In the genomic region with DNA sequence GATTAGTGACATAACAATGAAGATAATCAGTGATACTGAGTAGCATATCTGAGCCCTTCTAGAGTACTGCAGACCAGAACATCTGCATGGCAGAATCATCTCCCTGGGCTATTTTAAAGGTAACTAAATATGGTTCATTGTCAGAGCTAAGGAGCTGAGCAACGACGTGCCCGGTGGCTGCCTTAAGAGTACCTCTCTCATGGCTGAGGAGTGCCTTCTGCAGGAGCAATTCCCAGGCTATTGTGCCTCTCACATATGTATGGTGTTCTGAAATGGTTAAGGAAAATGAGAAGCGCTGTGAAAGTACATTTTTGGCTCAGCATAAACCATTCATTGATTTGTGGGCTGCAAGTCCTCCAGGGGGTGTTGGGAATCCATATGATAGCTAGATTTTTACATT, we compare ENCODE assay signal across 22 cellular contexts.
"Had no signal": no experiment of that assay in that cellular context is flagged by ENCODE, and none has a peak within 500 bp of the region (broad histone marks: within the 10 kb centered on the region; RNA-seq: fewer than 3 reads in every experiment).

No MANE protein-coding gene starts in this region.

- ATAC-seq: activated CD8-positive, alpha-beta T cell treated with anti-CD3 and anti-CD28 coated beads, Interleukin-2, amount 10 ng/mL, durations not matched to agents 7 days and 5 days; activated naive CD4-positive, alpha-beta T cell treated with anti-CD3 and anti-CD28 coated beads, Interleukin-2, amount 50 U/mL, for 72 hours; gastroesophageal sphincter; heart right ventricle; left colon; right lobe of liver; stimulated activated effector memory CD8-positive, alpha-beta T cell treated with anti-CD3 and anti-CD28 coated beads, Interleukin-12 subunit alpha, Interleukin-12 subunit beta, amount 100 ng/mL, for 72 hours had no signal

- DNase-seq: activated CD4-positive, alpha-beta T cell treated with anti-CD3 and anti-CD28 coated beads for 1 hour; activated CD4-positive, alpha-beta T cell treated with anti-CD3 and anti-CD28 coated beads, Interleukin-2, amount 50 U/mL, for 1 hour; activated CD8-positive, alpha-beta T cell treated with anti-CD3 and anti-CD28 coated beads, Interleukin-2, amount 10 ng/mL, durations not matched to agents 7 days and 5 days; aorta; heart right ventricle; islet precursor cell; left colon; occipital lobe; right lobe of liver; small intestine; stimulated activated CD4-positive, alpha-beta T cell treated with anti-CD3 and anti-CD28 coated beads, Interleukin-2, amount 100 ng/mL, for 24 hours; stomach; WERI-Rb-1 had no signal

- H3K9me3 ChIP-seq: gastroesophageal sphincter, heart right ventricle, right lobe of liver, stomach, suprapubic skin, tibial nerve had no signal

- H3K4me1 Mint-ChIP-seq: stimulated activated effector memory CD8-positive, alpha-beta T cell treated with anti-CD3 and anti-CD28 coated beads, Interleukin-12 subunit alpha, Interleukin-12 subunit beta, amount 100 ng/mL, for 72 hours had no signal

- H3K4me3 ChIP-seq: gastroesophageal sphincter, heart right ventricle, right lobe of liver, stomach, suprapubic skin, tibial nerve had no signal

- H3K27me3 ChIP-seq: gastroesophageal sphincter, heart right ventricle, right lobe of liver, stomach, suprapubic skin, tibial nerve had no signal

- H3K9me3 Mint-ChIP-seq: activated T-helper 1 cell treated with anti-CD3 and anti-CD28 coated beads, Interleukin-12 subunit alpha, Interleukin-12 subunit beta, Interleukin-2, Interleukin-4 antibody, amounts not matched to agents 30 ng/mL and 10 ng/mL and 1 ng/mL, durations not matched to agents 14 hours and 24 hours and 36 hours; memory B cell; stimulated activated effector memory CD8-positive, alpha-beta T cell treated with anti-CD3 and anti-CD28 coated beads, Interleukin-12 subunit alpha, Interleukin-12 subunit beta, amount 100 ng/mL, for 72 hours had no signal

- H3K36me3 ChIP-seq: gastroesophageal sphincter, heart right ventricle, right lobe of liver, stomach, suprapubic skin, tibial nerve, WERI-Rb-1 had no signal

- H3K36me3 Mint-ChIP-seq: activated naive CD4-positive, alpha-beta T cell treated with anti-CD3 and anti-CD28 coated beads, Interleukin-2, amount 50 U/mL, for 72 hours; brain; memory B cell; stimulated activated effector memory CD8-positive, alpha-beta T cell treated with anti-CD3 and anti-CD28 coated beads, Interleukin-12 subunit alpha, Interleukin-12 subunit beta, amount 100 ng/mL, for 72 hours had no signal

- H3K27me3 Mint-ChIP-seq: brain had no signal

- H3K27ac ChIP-seq: epithelial cell of prostate, gastroesophageal sphincter, heart right ventricle, right lobe of liver, stomach, suprapubic skin, tibial nerve, WERI-Rb-1 had no signal

- H3K4me3 Mint-ChIP-seq: activated CD8-positive, alpha-beta T cell treated with anti-CD3 and anti-CD28 coated beads, Interleukin-2, amount 10 ng/mL, durations not matched to agents 7 days and 5 days; activated T-helper 1 cell treated with anti-CD3 and anti-CD28 coated beads, Interleukin-12 subunit alpha, Interleukin-12 subunit beta, Interleukin-2, Interleukin-4 antibody, amounts not matched to agents 30 ng/mL and 10 ng/mL and 1 ng/mL, durations not matched to agents 14 hours and 24 hours and 36 hours; brain; memory B cell; stimulated activated effector memory CD8-positive, alpha-beta T cell treated with anti-CD3 and anti-CD28 coated beads, Interleukin-12 subunit alpha, Interleukin-12 subunit beta, amount 100 ng/mL, for 72 hours had no signal

- H3K4me1 ChIP-seq: gastroesophageal sphincter, heart right ventricle, right lobe of liver, stomach, suprapubic skin, tibial nerve had no signal

- H3K27ac Mint-ChIP-seq: activated CD8-positive, alpha-beta T cell treated with anti-CD3 and anti-CD28 coated beads, Interleukin-2, amount 10 ng/mL, durations not matched to agents 7 days and 5 days; activated naive CD4-positive, alpha-beta T cell treated with anti-CD3 and anti-CD28 coated beads, Interleukin-2, amount 50 U/mL, for 72 hours; activated T-helper 1 cell treated with anti-CD3 and anti-CD28 coated beads, Interleukin-12 subunit alpha, Interleukin-12 subunit beta, Interleukin-2, Interleukin-4 antibody, amounts not matched to agents 30 ng/mL and 10 ng/mL and 1 ng/mL, durations not matched to agents 14 hours and 24 hours and 36 hours; memory B cell; stimulated activated effector memory CD8-positive, alpha-beta T cell treated with anti-CD3 and anti-CD28 coated beads, Interleukin-12 subunit alpha, Interleukin-12 subunit beta, amount 100 ng/mL, for 72 hours had no signal
